8 cellular contexts compared by ENCODE assay signal in genomic region chr6:150143521-150144293, GRCh38. TPM values are rescaled to one million over a fixed set of nuclear protein-coding genes. Genes with fewer than 3 reads are reported as not detected.
DNase-seq lines count a peak whose midpoint lies in the region; ATAC-seq and TF ChIP-seq lines count a peak whose summit lies in the region.

No MANE protein-coding gene starts in this region.

- POLR2A ChIA-PET in Panc1 (lab: Charles Lee) = no interaction called here

- no peak overlapping the region for H3K27ac Mint-ChIP-seq in glutamatergic neuron (ENCODE audit: unreplicated experiment)

- DNase-seq in G401 (ENCODE audit: low spot score) = peak; percentile 11
- DNase-seq in Panc1 (ENCODE audit: low read depth, low spot score) = no peak
- peak; percentile 38 for DNase-seq in glutamatergic neuron
- no peak for DNase-seq in prostate gland (ENCODE audit: low spot score)
- DNase-seq in globus pallidus (ENCODE audit: low spot score) = no peak

- H3K27ac ChIP-seq in Panc1 (ENCODE audit: low read length) (no peak overlapping the region), prostate gland (no peak overlapping the region)

- in situ Hi-C loops in G401 (cut with HindIII; ENCODE audit: low sequenced_read_pairs) = no loop called here
- in situ Hi-C loops in Panc1 (cut with HindIII; ENCODE audit: low pct_unique_long_range_greater_than_20kb, low sequenced_read_pairs) = no loop called here

- H3K36me3 ChIP-seq in Panc1 (ENCODE audit: control insufficient read depth, insufficient read depth, low read length) (no peaks in the 10 kb centered on the region; the same call in 1 of the 2 replicates), prostate gland (no peaks in the 10 kb centered on the region)

- BruUV-seq in Panc1 (replicated peaks; lab: Mats Ljungman, UMichigan) = no TSS peak

- H3K4me3 ChIP-seq in Panc1 (ENCODE audit: low read depth in 2 of 2, low read length in 2 of 2) = peak overlapping the region; percentile 28 to 41
- H3K4me3 ChIP-seq in prostate gland = peak overlapping the region; percentile 22 to 30

- H3K4me3 Mint-ChIP-seq in glutamatergic neuron (ENCODE audit: unreplicated experiment) = peak overlapping the region; percentile 87

- CTCF ChIA-PET in Panc1 (lab: Charles Lee) = interaction anchor here (0.7 kb wide), 1 partner anchor 137 kb away, joined by 3 read pairs; no protein-coding TSS in a partner anchor

- WGBS in prostate gland = 2% methylated on average over 35 of the region's 53 CpGs

- TF ChIP-seq CTCF in Panc1 (IDR thresholded peaks at IDR 0.05) (peak; percentile 22; the same call in 1 of the 2 replicates), glutamatergic neuron (IDR thresholded peaks at IDR 0.05; ENCODE audit: partially characterized antibody, unreplicated experiment) (no peak), prostate gland (IDR thresholded peaks at IDR 0.05) (no peak)

- H3K9me3 ChIP-seq in Panc1 (ENCODE audit: control insufficient read depth, insufficient read depth, low read depth, low read length) (no peaks in the 10 kb centered on the region), prostate gland (no peaks in the 10 kb centered on the region)

- H3K9me3 Mint-ChIP-seq in glutamatergic neuron (ENCODE audit: unreplicated experiment) = peaks cover 8% of the 10 kb centered on the region

- H3K4me1 Mint-ChIP-seq in glutamatergic neuron (ENCODE audit: low read depth, unreplicated experiment) = peaks cover 6% of the 10 kb centered on the region

- H3K36me3 Mint-ChIP-seq in glutamatergic neuron (ENCODE audit: unreplicated experiment) = no peaks in the 10 kb centered on the region

- H3K27me3 Mint-ChIP-seq in glutamatergic neuron (ENCODE audit: unreplicated experiment) = peaks cover 15% of the 10 kb centered on the region

- no peak for TF ChIP-seq POLR2A in prostate gland (IDR thresholded peaks at IDR 0.05)

- peaks cover 56% of the 10 kb centered on the region for H3K27me3 ChIP-seq in Panc1 (ENCODE audit: control insufficient read depth, insufficient read depth, low read length)
- H3K27me3 ChIP-seq in prostate gland (replicated peaks; ENCODE audit: insufficient read depth) = peaks cover 9% of the 10 kb centered on the region

- ATAC-seq in Panc1 (peak; percentile 63), HG02571 (IDR thresholded peaks at IDR 0.05; ENCODE audit: unreplicated experiment) (no peak), GM21737 (IDR thresholded peaks at IDR 0.05; ENCODE audit: unreplicated experiment) (no peak), HG03354 (IDR thresholded peaks at IDR 0.05; ENCODE audit: poor library complexity, severe bottlenecking, unreplicated experiment) (no peak)

- intact Hi-C loops in Panc1 (cut with micrococcal nuclease; ENCODE audit: unreplicated experiment) = no loop called here
- intact Hi-C loops in prostate gland (cut with DNase I) = no loop called here

- H3K4me1 ChIP-seq in Panc1 (ENCODE audit: control insufficient read depth, insufficient read depth, low read length) = peaks cover 7% of the 10 kb centered on the region; the same call in 1 of the 2 replicates
- no peaks in the 10 kb centered on the region for H3K4me1 ChIP-seq in prostate gland (replicated peaks)

RNA-seq across cellular contexts. Expression of gene PPP1R14C, which starts 0.9 kb away (rescaled TPM):
- not detected in 2 replicates for total RNA-seq in G401 (2014; rRNA removed; shearing (Covaris generic))
- total RNA-seq in Panc1 (2021; ENCODE audit: unreplicated experiment) (not detected), glutamatergic neuron (ENCODE audit: unreplicated experiment) (4.1 TPM), prostate gland (10 to 100 TPM in 1 of 2 donors, 1 to 10 TPM in 1; 3.4 to 14.8 TPM)
- polyA plus RNA-seq in Panc1 (2012; ENCODE audit: insufficient read length) = not detected

Comparison
In these comparisons a context has a peak if more than half of its experiments do, and no peak if none do; other contexts are left out.
1. DNase-seq: peak in G401 (single experiment) and glutamatergic neuron (single experiment); none in Panc1 (single experiment), prostate gland (single experiment) and globus pallidus (single experiment).